Comparison of ENCODE assay signal across 18 cellular contexts in genomic region chr9:37031081-37031480, GRCh38. TPM values are rescaled to one million over a fixed set of nuclear protein-coding genes. Genes with fewer than 3 reads are reported as not detected.
DNase-seq lines count a peak whose midpoint lies in the region; ATAC-seq and TF ChIP-seq lines count a peak whose summit lies in the region.
"Had no signal": no experiment of that assay in that cellular context is flagged by ENCODE, and none has a peak within 500 bp of the region (broad histone marks: within the 10 kb centered on the region; RNA-seq: fewer than 3 reads in every experiment).

No MANE protein-coding gene starts in this region.

- H3K4me2 ChIP-seq in BLaER1 treated with 17β-estradiol and CSF1 and Interleukin-3, amounts not matched to agents 10 nM and 100 nM = peak overlapping the region; percentile 78 to 98 (median 96)
- peak overlapping the region; percentile 100 for H3K4me2 ChIP-seq in OCI-LY3 (ENCODE audit: low read length)
- no peak overlapping the region for H3K4me2 ChIP-seq in osteoblast (ENCODE audit: insufficient read depth, low read length)

- intact Hi-C loops in Right ventricle myocardium superior (cut with DNase I) = no loop called here

- ATAC-seq in Right ventricle myocardium superior (ENCODE audit: poor library complexity) = no peak
- no peak for ATAC-seq in activated CD4-positive, CD25-positive, alpha-beta regulatory T cell treated with anti-CD3 and anti-CD28 coated beads, Interleukin-2, amount 50 U/mL, for 24 hours
- ATAC-seq: A549, PC-3 had no signal

- peak overlapping the region in 8 of 10 experiments; percentile 23 to 84 (median 82); a peak in 16 of 20 replicates for H3K4me3 ChIP-seq in BLaER1 treated with 17β-estradiol and CSF1 and Interleukin-3, amounts not matched to agents 10 nM and 100 nM
- H3K4me3 ChIP-seq in OCI-LY3 (ENCODE audit: low read length) (peak overlapping the region; percentile 94), osteoblast (ENCODE audit: insufficient read depth, low read length) (no peak overlapping the region)
- H3K4me3 ChIP-seq: A549, SJSA1 had no signal

- H3K27me3 ChIP-seq in BLaER1 treated with 17β-estradiol and CSF1 and Interleukin-3, amounts not matched to agents 10 nM and 100 nM = peaks cover 99 to 100% (median 99%) of the 10 kb centered on the region in 11 experiments
- H3K27me3 ChIP-seq in OCI-LY3 (ENCODE audit: low read depth, low read length) = no peaks in the 10 kb centered on the region
- peaks cover 100% of the 10 kb centered on the region for H3K27me3 ChIP-seq in osteoblast (ENCODE audit: insufficient read depth, low read length)

- peaks cover 0 to 12% (median 4%) of the 10 kb centered on the region in 11 experiments; a peak in 7 of 22 replicates for H3K36me3 ChIP-seq in BLaER1 treated with 17β-estradiol and CSF1 and Interleukin-3, amounts not matched to agents 10 nM and 100 nM
- H3K36me3 ChIP-seq in OCI-LY3 (replicated peaks; ENCODE audit: low read depth, low read length) (peaks cover 8% of the 10 kb centered on the region), osteoblast (ENCODE audit: insufficient read depth, low read length) (no peaks in the 10 kb centered on the region)
- H3K36me3 ChIP-seq: SJSA1 had no signal

- peaks cover 28 to 94% (median 63%) of the 10 kb centered on the region in 10 experiments for H3K4me1 ChIP-seq in BLaER1 treated with 17β-estradiol and CSF1 and Interleukin-3, amounts not matched to agents 10 nM and 100 nM
- H3K4me1 ChIP-seq in OCI-LY3 (ENCODE audit: low read length) = peaks cover 50% of the 10 kb centered on the region
- H3K4me1 ChIP-seq in osteoblast (ENCODE audit: insufficient read depth, low read length) = no peaks in the 10 kb centered on the region

- H3K79me2 ChIP-seq in OCI-LY3 (ENCODE audit: low read length) (peaks cover 99% of the 10 kb centered on the region), osteoblast (ENCODE audit: insufficient read depth, low read length) (no peaks in the 10 kb centered on the region)

- H3K9me3 ChIP-seq in BLaER1 treated with 17β-estradiol and CSF1 and Interleukin-3, amounts not matched to agents 10 nM and 100 nM (replicated peaks in 1 of 11) = peaks cover 0 to 4% (median 0%) of the 10 kb centered on the region in 11 experiments; a peak in 4 of 22 replicates
- H3K9me3 ChIP-seq in OCI-LY3 (ENCODE audit: insufficient read depth, low read length) (no peaks in the 10 kb centered on the region), osteoblast (ENCODE audit: low read depth, low read length) (no peaks in the 10 kb centered on the region)
- H3K9me3 ChIP-seq: A549 had no signal

- peak overlapping the region in 7 of 11 experiments; percentile 9 to 82 (median 76); a peak in 13 of 22 replicates for H3K27ac ChIP-seq in BLaER1 treated with 17β-estradiol and CSF1 and Interleukin-3, amounts not matched to agents 10 nM and 100 nM
- H3K27ac ChIP-seq in OCI-LY3 (ENCODE audit: low read length) = peak overlapping the region; percentile 77; the same call in 1 of the 2 replicates
- no peak overlapping the region for H3K27ac ChIP-seq in osteoblast (ENCODE audit: low read depth, low read length)
- H3K27ac ChIP-seq: A549, SJSA1 had no signal

- H3K9ac ChIP-seq in BLaER1 treated with 17β-estradiol and CSF1 and Interleukin-3, amounts not matched to agents 10 nM and 100 nM = peak overlapping the region in 9 of 11 experiments; percentile 4 to 93 (median 90); a peak in 17 of 22 replicates
- peak overlapping the region; percentile 85 for H3K9ac ChIP-seq in OCI-LY3 (ENCODE audit: low read length)

- in situ Hi-C loops in GM13977 (cut with MboI; ENCODE audit: low pct_unique_long_range_greater_than_20kb, low sequenced_read_pairs, unreplicated experiment) = no loop called here

- H2AFZ ChIP-seq in OCI-LY3 (ENCODE audit: low read depth, low read length) (no peak overlapping the region), osteoblast (ENCODE audit: low read length) (no peak overlapping the region)

- DNase-seq in GM13977 (ENCODE audit: low spot score) = peak; percentile 7
- peak; percentile 58 for DNase-seq in osteoblast (ENCODE audit: insufficient read length, low spot score, missing footprints)
- DNase-seq in Right ventricle myocardium superior = no peak
- DNase-seq in NCI-H1048 (lab: John Stamatoyannopoulos, UW) = no peak
- DNase-seq: Kasumi-1; NCI-H2029; NCI-H2171; NCI-H446; NCI-H69; NK-92 treated with Interleukin-12 subunit alpha and Interleukin-12 subunit beta, amount 100 ng/mL, for 24 hours; PC-3; SW 1271 had no signal

- TF ChIP-seq CTCF in GM13977 (IDR thresholded peaks at IDR 0.05; ENCODE audit: extremely low read depth, insufficient read depth, missing control alignments) (no peak), OCI-LY3 (IDR thresholded peaks at IDR 0.05; ENCODE audit: low read depth, low read length) (no peak), osteoblast (IDR thresholded peaks at IDR 0.05; ENCODE audit: extremely low read depth, low read depth, low read length) (no peak)

- peaks cover 0 to 87% (median 71%) of the 10 kb centered on the region in 11 experiments; a peak in 20 of 22 replicates for H4K20me1 ChIP-seq in BLaER1 treated with 17β-estradiol and CSF1 and Interleukin-3, amounts not matched to agents 10 nM and 100 nM
- H4K20me1 ChIP-seq in OCI-LY3 (ENCODE audit: insufficient read depth, low read length) (no peaks in the 10 kb centered on the region), osteoblast (ENCODE audit: insufficient read depth, low read length) (peaks cover 8% of the 10 kb centered on the region)

RNA-seq across cellular contexts. Expression of gene PAX5, which starts 3.0 kb away (rescaled TPM):
- total RNA-seq in osteoblast (under 0.01 TPM in 1 of 2 replicates, not detected in the other), Right ventricle myocardium superior (not detected)
- total RNA-seq: HT-29, PC-3, SJSA1 had no signal

Comparison
In these comparisons a context has a peak if more than half of its experiments do, and no peak if none do; other contexts are left out.
1. DNase-seq: peak in GM13977 (single experiment) and osteoblast (single experiment); none in Right ventricle myocardium superior (single experiment) and NCI-H1048 (single experiment).